ENCODE assay signal across 10 cellular contexts in genomic region chr14:102848830-102849521, GRCh38.
DNase-seq lines count a peak whose midpoint lies in the region; ATAC-seq and TF ChIP-seq lines count a peak whose summit lies in the region.
"Had no signal": no experiment of that assay in that cellular context is flagged by ENCODE, and none has a peak within 500 bp of the region (broad histone marks: within the 10 kb centered on the region; RNA-seq: fewer than 3 reads in every experiment).

No MANE protein-coding gene starts in this region.

- peaks cover 7 to 19% of the 10 kb centered on the region in 2 experiments; a peak in 3 of 4 replicates for H3K4me1 ChIP-seq in SK-N-SH (ENCODE audit: control insufficient read depth in 1 of 2, insufficient read depth in 2 of 2, low read depth in 1 of 2, low read length in 1 of 2)
- H3K4me1 ChIP-seq in stomach smooth muscle (ENCODE audit: control insufficient read depth, insufficient read depth, low read length), result peaks cover 4% of the 10 kb centered on the region
- H3K4me1 ChIP-seq: gastrocnemius medialis had no signal

- H3K79me2 ChIP-seq in SK-N-SH (ENCODE audit: insufficient read depth), result peaks cover 23% of the 10 kb centered on the region

- 0 out of 2 replicates have a peak, but pooled peaks cover 10% of the 10 kb centered on the region for H4K20me1 ChIP-seq in SK-N-SH (ENCODE audit: insufficient read depth)

- H3K27ac ChIP-seq in SK-N-SH (ENCODE audit: low read depth in 2 of 2, low read length in 1 of 2), result peak overlapping the region; percentile 52 to 95
- peak overlapping the region; percentile 12 for H3K27ac ChIP-seq in stomach smooth muscle (ENCODE audit: low read length)
- H3K27ac ChIP-seq: gastrocnemius medialis had no signal

- peak overlapping the region in 1 of 2 experiments; percentile 22; a peak in 2 of 4 replicates for H3K4me3 ChIP-seq in SK-N-SH (ENCODE audit: low read depth in 2 of 2, low read length in 1 of 2)
- no peak overlapping the region for H3K4me3 ChIP-seq in stomach smooth muscle (ENCODE audit: low read length in 2 of 2)
- H3K4me3 ChIP-seq: gastrocnemius medialis had no signal

- H3K9me3 ChIP-seq in SK-N-SH, result no peaks in the 10 kb centered on the region
- H3K9me3 ChIP-seq in stomach smooth muscle (ENCODE audit: control insufficient read depth in 2 of 2, low read length in 2 of 2), result no peaks in the 10 kb centered on the region
- H3K9me3 ChIP-seq: gastrocnemius medialis had no signal

- H3K9me2 ChIP-seq in SK-N-SH, result no peaks in the 10 kb centered on the region

- intact Hi-C loops in left cardiac atrium (cut with DNase I), result no loop called here

- TF ChIP-seq EP300 in SK-N-SH (IDR thresholded peaks at IDR 0.05; ENCODE audit: borderline replicate concordance in 1 of 2, low read depth in 1 of 2, low read length in 1 of 2), result peak in 1 of 2 experiments; percentile 54; a peak in 2 of 4 replicates

- H3K4me2 ChIP-seq in SK-N-SH, result peak overlapping the region; percentile 66

- TF ChIP-seq CTCF in SK-N-SH (IDR thresholded peaks at IDR 0.05), result no peak

- TF ChIP-seq RAD21 in SK-N-SH (IDR thresholded peaks at IDR 0.05; ENCODE audit: low read length), result no peak

- H3K36me3 ChIP-seq in SK-N-SH (replicated peaks in 1 of 2; ENCODE audit: control insufficient read depth in 1 of 2, insufficient read depth in 2 of 2, low read length in 1 of 2) (peaks cover 0 to 7% of the 10 kb centered on the region in 2 experiments), stomach smooth muscle (ENCODE audit: control insufficient read depth in 2 of 2, insufficient read depth in 2 of 2, low read length in 2 of 2) (no peaks in the 10 kb centered on the region)
- H3K36me3 ChIP-seq: gastrocnemius medialis had no signal

- WGBS in SK-N-SH (ENCODE audit: low lambda C conversion rate), result 52% methylated on average over 12 of the region's 12 CpGs

- H3K9ac ChIP-seq in SK-N-SH (no peak overlapping the region; the same call in 1 of the 2 replicates), stomach smooth muscle (ENCODE audit: low read length in 2 of 2) (peak overlapping the region; percentile 18 to 22)

- CTCF ChIA-PET in SK-N-SH (lab: Yijun Ruan, JAX), result interaction anchor here (1.1 to 1.3 kb wide), 2 partner anchors 9 to 39 kb away, joined by 3 to 4 read pairs; no protein-coding TSS in a partner anchor

- POLR2A ChIA-PET in SK-N-SH (lab: Yijun Ruan, JAX), result no interaction called here

- H3F3A ChIP-seq in SK-N-SH (replicated peaks; ENCODE audit: insufficient read depth), result peaks cover 25% of the 10 kb centered on the region

- H2AFZ ChIP-seq in SK-N-SH (ENCODE audit: low read depth), result no peak overlapping the region

- DNase-seq in NCI-H82 (lab: John Stamatoyannopoulos, UW) (peak; percentile 70), NCI-H82 treated with DMSO at 0.1 percent for 48 hours (lab: John Stamatoyannopoulos, UW; ENCODE audit: unreplicated experiment) (no peak), SK-N-SH (peak; percentile 83), left cardiac atrium (peak; percentile 51), T1000 (lab: John Stamatoyannopoulos, UW) (no peak)
- DNase-seq: Kasumi-1 had no signal

- H3K27me3 ChIP-seq in SK-N-SH (ENCODE audit: insufficient read depth) (no peaks in the 10 kb centered on the region), stomach smooth muscle (ENCODE audit: control insufficient read depth in 1 of 2, insufficient read depth in 2 of 2, low read length in 2 of 2) (no peaks in the 10 kb centered on the region)
- H3K27me3 ChIP-seq: gastrocnemius medialis had no signal

- ATAC-seq in left cardiac atrium (peak; percentile 80 to 93), HG02623 (IDR thresholded peaks at IDR 0.05; ENCODE audit: unreplicated experiment) (no peak), HG03439 (IDR thresholded peaks at IDR 0.05; ENCODE audit: unreplicated experiment) (no peak)

TF ChIP-seq in SK-N-SH, 30 proteins besides CTCF, POLR2A, EP300 and RAD21 (continues in another document):
- TF ChIP-seq NRF1 (IDR thresholded peaks at IDR 0.05; ENCODE audit: low read depth, low read length) (no peak), TAF1 (IDR thresholded peaks at IDR 0.05; ENCODE audit: borderline replicate concordance, low read depth, low read length) (no peak), SMC3 (IDR thresholded peaks at IDR 0.05; ENCODE audit: low read depth, low read length) (no peak), GABPA (IDR thresholded peaks at IDR 0.05; ENCODE audit: low read depth) (no peak), FOXJ3 (CRISPR knock-in tag; IDR thresholded peaks at IDR 0.05) (no peak), NFIC (IDR thresholded peaks at IDR 0.05; ENCODE audit: borderline replicate concordance) (peak; percentile 64; the same call in 1 of the 2 replicates), SIN3A (IDR thresholded peaks at IDR 0.05; ENCODE audit: borderline replicate concordance, low read depth, low read length) (no peak), ZBTB33 (IDR thresholded peaks at IDR 0.05; ENCODE audit: borderline replicate concordance, low read depth) (no peak), POLR2AphosphoS5 (IDR thresholded peaks at IDR 0.05; ENCODE audit: low read depth, low read length) (no peak), PBX3 (IDR thresholded peaks at IDR 0.05) (no peak), YY1 (IDR thresholded peaks at IDR 0.05; ENCODE audit: low read depth) (no peak), GATA2 (CRISPR knock-in tag; IDR thresholded peaks at IDR 0.05) (0 out of 2 replicates have a peak, but pooled peaks have one; percentile 20), RXRA (IDR thresholded peaks at IDR 0.05; ENCODE audit: borderline replicate concordance, low read depth) (no peak), RFX5 (IDR thresholded peaks at IDR 0.05; ENCODE audit: low read length) (no peak), USF2 (IDR thresholded peaks at IDR 0.05; ENCODE audit: borderline replicate concordance, low read depth, low read length) (no peak), CHD2 (IDR thresholded peaks at IDR 0.05; ENCODE audit: low read length, partially characterized antibody) (peak; percentile 73), JUND (IDR thresholded peaks at IDR 0.05) (no peak), MXI1 (IDR thresholded peaks at IDR 0.05; ENCODE audit: low read depth, low read length) (peak; percentile 25; the same call in 1 of the 2 replicates), TCF12 (IDR thresholded peaks at IDR 0.05) (peak; percentile 77), TEAD4 (IDR thresholded peaks at IDR 0.05; ENCODE audit: borderline replicate concordance, insufficient read depth) (no peak), REST (IDR thresholded peaks at IDR 0.05; ENCODE audit: low read depth, low read length) (no peak)

Comparison
In these comparisons a context has a peak if more than half of its experiments do, and no peak if none do; other contexts are left out.
1. DNase-seq: peak in NCI-H82 (single experiment), SK-N-SH (single experiment) and left cardiac atrium (single experiment); none in NCI-H82 treated with DMSO at 0.1 percent for 48 hours (single experiment) and T1000 (single experiment).
2. ATAC-seq: peak in left cardiac atrium (2 of 2); none in HG02623 (single experiment) and HG03439 (single experiment).